ENCODE assay signal across 10 cellular contexts in genomic region chr13:61255035-61255796, GRCh38.
A peak's percentile ranks its signal among the peaks of the same experiment; 100 is the strongest.
DNase-seq lines count a peak whose midpoint lies in the region; FAIRE-seq and TF ChIP-seq lines count a peak whose summit lies in the region.
"Had no signal": no experiment of that assay in that cellular context is flagged by ENCODE, and none has a peak within 500 bp of the region (broad histone marks: within the 10 kb centered on the region; RNA-seq: fewer than 3 reads in every experiment).

No MANE protein-coding gene starts in this region.

- no peaks in the 10 kb centered on the region for H3K4me1 Mint-ChIP-seq in endothelial cell (ENCODE audit: unreplicated experiment)
- H3K4me1 Mint-ChIP-seq: IgD-negative memory B cell had no signal

- no peaks in the 10 kb centered on the region for H3K9me3 Mint-ChIP-seq in endothelial cell (ENCODE audit: unreplicated experiment)

- no peak for DNase-seq in GM06990 (ENCODE audit: extremely low read depth, insufficient read length)
- DNase-seq in NCI-H82 treated with DMSO at 0.1 percent for 48 hours (lab: John Stamatoyannopoulos, UW; ENCODE audit: unreplicated experiment): peak; percentile 20
- peak; percentile 41 for DNase-seq in endothelial cell (ENCODE audit: low spot score)
- no peak for DNase-seq in AG08396 (ENCODE audit: low spot score)
- no peak for DNase-seq in C1 segment of cervical spinal cord (lab: John Stamatoyannopoulos, UW)
- DNase-seq in HTR-8/SVneo (ENCODE audit: insufficient read length, low spot score): no peak
- no peak for DNase-seq in kidney

- H3K27me3 ChIP-seq in GM06990 (replicated peaks; ENCODE audit: control insufficient read depth, insufficient read depth, low read length): no peaks in the 10 kb centered on the region

- TF ChIP-seq CTCF in 22Rv1 (IDR thresholded peaks at IDR 0.05) (peak; percentile 52), GM06990 (IDR thresholded peaks at IDR 0.05; ENCODE audit: insufficient read depth, low read length, poor library complexity, severe bottlenecking) (peak; percentile 16), endothelial cell (IDR thresholded peaks at IDR 0.05; ENCODE audit: unreplicated experiment) (peak; percentile 55), kidney (IDR thresholded peaks at IDR 0.05; ENCODE audit: borderline replicate concordance, extremely low read depth, insufficient read depth) (no peak)

- H3K4me1 ChIP-seq in kidney (ENCODE audit: control insufficient read depth in 1 of 2, insufficient read depth in 1 of 2, low read depth in 1 of 2, low read length in 2 of 2): no peaks in the 10 kb centered on the region

- no peaks in the 10 kb centered on the region for H3K27me3 Mint-ChIP-seq in endothelial cell (ENCODE audit: unreplicated experiment)
- H3K27me3 Mint-ChIP-seq: IgD-negative memory B cell had no signal

- no peak overlapping the region for H3K27ac ChIP-seq in 22Rv1
- no peak overlapping the region for H3K27ac ChIP-seq in kidney (ENCODE audit: low read depth in 2 of 2, low read length in 2 of 2)

- no peak overlapping the region for H3K27ac Mint-ChIP-seq in endothelial cell (ENCODE audit: unreplicated experiment)
- H3K27ac Mint-ChIP-seq: IgD-negative memory B cell had no signal

- no peak for FAIRE-seq in HTR-8/SVneo (lab: Jason Lieb, UNC)
- FAIRE-seq in kidney (lab: Jason Lieb, UNC): no peak
- FAIRE-seq: colon had no signal

- no peak overlapping the region for H3K9ac ChIP-seq in kidney (ENCODE audit: low read length in 2 of 2)

- H3K4me3 ChIP-seq in GM06990 (replicated peaks; ENCODE audit: low read depth, low read length): no peak overlapping the region
- H3K4me3 ChIP-seq in kidney (ENCODE audit: low read length in 2 of 2): no peak overlapping the region

- H3K4me3 Mint-ChIP-seq in endothelial cell (ENCODE audit: unreplicated experiment): no peak overlapping the region
- H3K4me3 Mint-ChIP-seq: IgD-negative memory B cell had no signal

- H3K9me3 ChIP-seq in kidney (ENCODE audit: control insufficient read depth in 1 of 2, low read length in 2 of 2): no peaks in the 10 kb centered on the region

- no peaks in the 10 kb centered on the region for H3K36me3 Mint-ChIP-seq in endothelial cell (ENCODE audit: low read depth, unreplicated experiment)
- H3K36me3 Mint-ChIP-seq: IgD-negative memory B cell had no signal

- no peaks in the 10 kb centered on the region for H3K36me3 ChIP-seq in GM06990 (ENCODE audit: control insufficient read depth, insufficient read depth, low read length)
- no peaks in the 10 kb centered on the region for H3K36me3 ChIP-seq in kidney (ENCODE audit: control insufficient read depth in 1 of 2, insufficient read depth in 2 of 2, low read length in 2 of 2)

- intact Hi-C loops in kidney (cut with DNase I): no loop called here

Comparison
In these comparisons a context has a peak if more than half of its experiments do, and no peak if none do; other contexts are left out.
1. DNase-seq: peak in NCI-H82 treated with DMSO at 0.1 percent for 48 hours (single experiment) and endothelial cell (single experiment); none in GM06990 (single experiment), AG08396 (single experiment), C1 segment of cervical spinal cord (0 of 14), HTR-8/SVneo (single experiment) and kidney (single experiment).